In the genomic region with DNA sequence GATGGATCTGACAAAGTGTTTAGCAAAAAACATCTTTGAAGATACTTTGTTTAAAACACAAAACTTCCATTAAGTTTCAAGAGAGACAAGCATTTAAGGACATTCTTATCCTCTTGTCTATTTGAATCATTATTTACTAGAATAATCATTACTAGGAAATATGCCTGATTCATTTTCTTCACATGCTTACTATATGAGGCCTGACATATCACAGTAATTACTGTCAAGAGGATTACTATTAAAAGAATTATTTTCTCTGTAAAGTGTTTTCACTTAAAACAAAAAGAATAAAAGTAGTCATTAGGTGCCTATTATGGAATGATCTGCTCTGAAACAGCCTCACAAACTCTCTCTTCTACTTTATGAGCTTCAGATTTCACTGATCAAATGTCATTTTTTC, we compare ENCODE assay signal across 11 cellular contexts.
"Had no signal": no experiment of that assay in that cellular context is flagged by ENCODE, and none has a peak within 500 bp of the region (broad histone marks: within the 10 kb centered on the region; RNA-seq: fewer than 3 reads in every experiment).

No MANE protein-coding gene starts in this region.

- DNase-seq: GM23248, GOT3, H7, H9, HCEC 1CT, HFFc6 had no signal

- H3K4me3 Mint-ChIP-seq: GM23338, H9, HFFc6 had no signal

- H3K4me3 ChIP-seq: GM23248, GM23338, HAP-1 had no signal

- H3K36me3 ChIP-seq: HAP-1 had no signal

- H3K9me3 Mint-ChIP-seq: GM23338, H9, HFFc6 had no signal

- H2AFZ ChIP-seq: GM23248, GM23338 had no signal

- FAIRE-seq: H1, H54 had no signal

- H3K4me1 Mint-ChIP-seq: GM23338, H9 had no signal

- H3K27ac Mint-ChIP-seq: GM23338, H9, HFFc6 had no signal

- H3K27ac ChIP-seq: GM23248 had no signal

- H3K9me3 ChIP-seq: HAP-1 had no signal

- H3K9ac ChIP-seq: GM23248 had no signal

- H3K4me1 ChIP-seq: HAP-1 had no signal

- H3K4me2 ChIP-seq: GM23338 had no signal

- ATAC-seq: GM23338, HCT116 had no signal
